In genomic region chr10:71761105-71761511, GRCh38 we compare ENCODE assay signal across 1 cellular context.
TF ChIP-seq lines count a peak whose summit lies in the region.

No MANE protein-coding gene starts in this region.

TF ChIP-seq in SK-N-SH, 30 proteins besides CTCF, POLR2A, EP300 and RAD21 (continued from another document):
- TF ChIP-seq REST (IDR thresholded peaks at IDR 0.05; ENCODE audit: low read depth, low read length) (no peak), RXRA (IDR thresholded peaks at IDR 0.05; ENCODE audit: borderline replicate concordance, low read depth) (no peak), ELF1 (IDR thresholded peaks at IDR 0.05) (no peak), FOXM1 (IDR thresholded peaks at IDR 0.05; ENCODE audit: low read depth) (no peak), NFIC (IDR thresholded peaks at IDR 0.05; ENCODE audit: borderline replicate concordance) (no peak), TAF1 (IDR thresholded peaks at IDR 0.05; ENCODE audit: borderline replicate concordance, low read depth, low read length) (no peak), SMC3 (IDR thresholded peaks at IDR 0.05; ENCODE audit: low read depth, low read length) (no peak)
